ENCODE assay signal across 19 cellular contexts in the genomic region with DNA sequence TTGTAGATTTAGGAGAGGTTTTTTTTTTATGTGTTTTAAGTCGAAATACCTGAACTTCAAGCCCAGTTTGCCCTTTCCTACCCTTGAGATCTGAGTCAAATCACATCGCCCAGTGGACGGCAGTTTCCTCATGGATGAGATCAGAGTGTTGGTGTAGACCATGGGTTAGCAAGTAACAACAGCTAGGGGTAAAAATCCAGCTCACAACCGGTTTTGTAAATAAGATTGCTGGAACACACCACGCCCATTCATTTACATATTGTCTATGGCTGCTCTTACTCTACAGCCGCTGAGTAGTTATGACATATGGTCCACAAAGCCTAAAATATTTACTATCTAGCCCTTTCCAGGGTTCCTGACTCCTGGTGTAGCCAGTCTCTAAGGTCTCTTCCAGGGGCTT.
DNase-seq lines count a peak whose midpoint lies in the region; ATAC-seq and TF ChIP-seq lines count a peak whose summit lies in the region.
"Had no signal": no experiment of that assay in that cellular context is flagged by ENCODE, and none has a peak within 500 bp of the region (broad histone marks: within the 10 kb centered on the region; RNA-seq: fewer than 3 reads in every experiment).

No MANE protein-coding gene starts in this region.

- peak overlapping the region; percentile 43 for H3K27ac ChIP-seq in left ventricle myocardium inferior (replicated peaks)
- peak overlapping the region; percentile 21 to 86 (median 37) for H3K27ac ChIP-seq in right lobe of liver
- peak overlapping the region; percentile 76 to 82 (median 80) for H3K27ac ChIP-seq in transverse colon
- no peak overlapping the region for H3K27ac ChIP-seq in sigmoid colon
- H3K27ac ChIP-seq: WERI-Rb-1 had no signal

- no peak overlapping the region for H3K4me3 Mint-ChIP-seq in activated B cell treated with CpG ODN at 0.5 μM for 24 hours
- H3K4me3 Mint-ChIP-seq: activated T-helper 1 cell treated with anti-CD3 and anti-CD28 coated beads, Interleukin-12 subunit alpha, Interleukin-12 subunit beta, Interleukin-2, Interleukin-4 antibody, amounts not matched to agents 30 ng/mL and 10 ng/mL and 1 ng/mL, durations not matched to agents 14 hours and 24 hours and 36 hours; effector memory CD8-positive, alpha-beta T cell; nephron progenitor cell; T-cell had no signal

- H3K4me1 ChIP-seq in left ventricle myocardium inferior, result peaks cover 39% of the 10 kb centered on the region
- peaks cover 0 to 49% (median 22%) of the 10 kb centered on the region in 4 donors for H3K4me1 ChIP-seq in right lobe of liver
- peaks cover 24 to 68% (median 46%) of the 10 kb centered on the region in 4 donors for H3K4me1 ChIP-seq in transverse colon
- H3K4me1 ChIP-seq in sigmoid colon, result peaks cover 0 to 29% (median 28%) of the 10 kb centered on the region in 4 donors

- no peaks in the 10 kb centered on the region for H3K36me3 ChIP-seq in left ventricle myocardium inferior
- H3K36me3 ChIP-seq in right lobe of liver, result no peaks in the 10 kb centered on the region
- H3K36me3 ChIP-seq in transverse colon, result no peaks in the 10 kb centered on the region
- no peaks in the 10 kb centered on the region for H3K36me3 ChIP-seq in sigmoid colon
- H3K36me3 ChIP-seq: WERI-Rb-1 had no signal

- no peak for TF ChIP-seq CTCF in left ventricle myocardium inferior (IDR thresholded peaks at IDR 0.05; ENCODE audit: borderline replicate concordance)
- no peak for TF ChIP-seq CTCF in activated B cell treated with CpG ODN at 0.5 μM for 24 hours (IDR thresholded peaks at IDR 0.05)
- no peak for TF ChIP-seq CTCF in right lobe of liver (IDR thresholded peaks at IDR 0.05)
- no peak for TF ChIP-seq CTCF in transverse colon (IDR thresholded peaks at IDR 0.05)
- no peak for TF ChIP-seq CTCF in sigmoid colon (IDR thresholded peaks at IDR 0.05)

- H3K9me3 ChIP-seq in left ventricle myocardium inferior (replicated peaks), result no peaks in the 10 kb centered on the region
- H3K9me3 ChIP-seq in right lobe of liver, result no peaks in the 10 kb centered on the region
- no peaks in the 10 kb centered on the region for H3K9me3 ChIP-seq in transverse colon
- H3K9me3 ChIP-seq in sigmoid colon, result no peaks in the 10 kb centered on the region

- intact Hi-C loops in left ventricle myocardium inferior (cut with micrococcal nuclease), result no loop called here
- intact Hi-C loops in left ventricle myocardium superior (cut with micrococcal nuclease), result no loop called here
- intact Hi-C loops in activated B cell treated with CpG ODN at 0.5 μM for 24 hours (cut with micrococcal nuclease), result no loop called here
- intact Hi-C loops in right lobe of liver (cut with DNase I), result no loop called here
- intact Hi-C loops in transverse colon (cut with DNase I; ENCODE audit: low total_unique reads), result no loop called here
- intact Hi-C loops in sigmoid colon (cut with DNase I), result no loop called here

- in situ Hi-C loops in transverse colon (cut with MboI; ENCODE audit: low pct_ligation_motif_present in 1 of 4, low pct_unique_long_range_greater_than_20kb in 1 of 4, low sequenced_read_pairs in 3 of 4), result no loop called here

- H3K27ac Mint-ChIP-seq in activated B cell treated with CpG ODN at 0.5 μM for 24 hours, result peak overlapping the region; percentile 59
- H3K27ac Mint-ChIP-seq: activated T-helper 1 cell treated with anti-CD3 and anti-CD28 coated beads, Interleukin-12 subunit alpha, Interleukin-12 subunit beta, Interleukin-2, Interleukin-4 antibody, amounts not matched to agents 30 ng/mL and 10 ng/mL and 1 ng/mL, durations not matched to agents 14 hours and 24 hours and 36 hours; effector memory CD8-positive, alpha-beta T cell; nephron progenitor cell had no signal

- peaks cover 48% of the 10 kb centered on the region for H3K4me1 Mint-ChIP-seq in activated B cell treated with CpG ODN at 0.5 μM for 24 hours

- DNase-seq in left ventricle myocardium inferior, result no peak
- no peak for DNase-seq in left ventricle myocardium superior
- DNase-seq in activated B cell treated with CpG ODN at 0.5 μM for 24 hours, result no peak
- DNase-seq in right lobe of liver, result no peak
- DNase-seq in transverse colon, result no peak
- DNase-seq in sigmoid colon, result no peak
- DNase-seq: COR-L47; effector memory CD8-positive, alpha-beta T cell; foreskin fibroblast; GDM1; NCI-H2107; nephron progenitor cell; stimulated activated CD4-positive, alpha-beta T cell treated with anti-CD3 and anti-CD28 coated beads, Interleukin-15, amount 100 ng/mL, for 24 hours; stimulated activated naive CD8-positive, alpha-beta T cell treated with anti-CD3 and anti-CD28 coated beads, Interleukin-15, Interleukin-2, amounts not matched to agents 100 U/mL and 50 U/mL, for 24 hours; T-cell; WERI-Rb-1 had no signal

- no peaks in the 10 kb centered on the region for H3K36me3 Mint-ChIP-seq in activated B cell treated with CpG ODN at 0.5 μM for 24 hours (ENCODE audit: low read depth)

- POLR2A ChIA-PET in activated B cell treated with CpG ODN at 0.5 μM for 24 hours (lab: Charles Lee), result interaction anchor here (0.7 to 1.6 kb wide), 7 partner anchors 13 to 399 kb away, joined by 3 to 8 read pairs (median 3); a partner anchor contains a TSS

- no peak for ATAC-seq in left ventricle myocardium superior
- ATAC-seq in activated B cell treated with CpG ODN at 0.5 μM for 24 hours (ENCODE audit: low read depth), result no peak
- ATAC-seq in right lobe of liver, result peak in 1 of 4 donors; percentile 4
- no peak for ATAC-seq in GM19351 (IDR thresholded peaks at IDR 0.05; ENCODE audit: unreplicated experiment)
- no peak for ATAC-seq in GM18502 (IDR thresholded peaks at IDR 0.05; ENCODE audit: poor library complexity, unreplicated experiment)
- ATAC-seq: effector memory CD8-positive, alpha-beta T cell; stimulated activated naive CD8-positive, alpha-beta T cell treated with anti-CD3 and anti-CD28 coated beads, Interleukin-15, Interleukin-2, amounts not matched to agents 100 U/mL and 50 U/mL, for 24 hours; T-cell had no signal

- no peak overlapping the region for H3K4me3 ChIP-seq in left ventricle myocardium inferior
- no peak overlapping the region for H3K4me3 ChIP-seq in right lobe of liver
- H3K4me3 ChIP-seq in transverse colon, result peak overlapping the region in 1 of 4 donors; percentile 8
- H3K4me3 ChIP-seq in sigmoid colon, result no peak overlapping the region

- TF ChIP-seq EP300 in transverse colon (IDR thresholded peaks at IDR 0.05; ENCODE audit: low read depth), result no peak
- TF ChIP-seq EP300 in sigmoid colon (IDR thresholded peaks at IDR 0.05), result no peak

- WGBS in right lobe of liver (ENCODE audit: insufficient coverage, low coverage, low lambda C conversion rate, missing lambda C conversion rate), result 71% methylated on average over 4 of the region's 6 CpGs
- WGBS in transverse colon (ENCODE audit: low coverage in 1 of 2), 2 donors, result 78 to 80% methylated on average over 1 to 6 of the region's 6 CpGs
- 48 to 78% methylated on average over 6 of the region's 6 CpGs for WGBS in sigmoid colon, 2 donors

- H3K9me3 Mint-ChIP-seq in activated B cell treated with CpG ODN at 0.5 μM for 24 hours, result no peaks in the 10 kb centered on the region

- no peaks in the 10 kb centered on the region for H3K27me3 ChIP-seq in left ventricle myocardium inferior (ENCODE audit: low read depth)
- H3K27me3 ChIP-seq in right lobe of liver, result no peaks in the 10 kb centered on the region
- no peaks in the 10 kb centered on the region for H3K27me3 ChIP-seq in transverse colon
- no peaks in the 10 kb centered on the region for H3K27me3 ChIP-seq in sigmoid colon

- no peaks in the 10 kb centered on the region for H3K27me3 Mint-ChIP-seq in activated B cell treated with CpG ODN at 0.5 μM for 24 hours
- H3K27me3 Mint-ChIP-seq: effector memory CD8-positive, alpha-beta T cell; T-cell had no signal

- TF ChIP-seq POLR2A in right lobe of liver (IDR thresholded peaks at IDR 0.05), result no peak
- no peak for TF ChIP-seq POLR2A in transverse colon (IDR thresholded peaks at IDR 0.05)
- TF ChIP-seq POLR2A in sigmoid colon (IDR thresholded peaks at IDR 0.05), result no peak

- CTCF ChIA-PET in activated B cell treated with CpG ODN at 0.5 μM for 24 hours (lab: Charles Lee), result interaction anchor here (1.4 kb wide), 1 partner anchor 42 kb away, joined by 3 read pairs; no protein-coding TSS in a partner anchor

Comparison
In these comparisons a context has a peak if more than half of its experiments do, and no peak if none do; other contexts are left out.
1. H3K27ac ChIP-seq: peak in left ventricle myocardium inferior (single experiment), right lobe of liver (3 of 3) and transverse colon (4 of 4); none in sigmoid colon (0 of 4).